ENCODE assay signal across 8 cellular contexts in genomic region chr2:237695201-237695780, GRCh38.
A peak's percentile ranks its signal among the peaks of the same experiment; 100 is the strongest.
DNase-seq lines count a peak whose midpoint lies in the region; ATAC-seq and TF ChIP-seq lines count a peak whose summit lies in the region.

No MANE protein-coding gene starts in this region.

- H3K9me3 ChIP-seq in KOPT-K1 (ENCODE audit: insufficient read depth, low read length, poor library complexity, severe bottlenecking), result no peaks in the 10 kb centered on the region
- H3K9me3 ChIP-seq in thoracic aorta, result no peaks in the 10 kb centered on the region

- peaks cover 35% of the 10 kb centered on the region for H3K36me3 Mint-ChIP-seq in activated CD8-positive, alpha-beta T cell treated with anti-CD3 and anti-CD28 coated beads for 36 hours (ENCODE audit: low read depth)

- peaks cover 58 to 79% of the 10 kb centered on the region in 2 donors for H3K4me1 ChIP-seq in thoracic aorta (ENCODE audit: control insufficient read depth in 1 of 2, low read depth in 2 of 2)

- H3K4me3 Mint-ChIP-seq in activated CD8-positive, alpha-beta T cell treated with anti-CD3 and anti-CD28 coated beads for 36 hours, result peak overlapping the region; percentile 98

- H3K9me3 Mint-ChIP-seq in activated CD8-positive, alpha-beta T cell treated with anti-CD3 and anti-CD28 coated beads for 36 hours, result no peaks in the 10 kb centered on the region

- H3K27me3 ChIP-seq in thoracic aorta (replicated peaks; ENCODE audit: insufficient read depth), result no peaks in the 10 kb centered on the region

- H3K4me3 ChIP-seq in thoracic aorta, result peak overlapping the region; percentile 84

- no peak for TF ChIP-seq CTCF in activated CD8-positive, alpha-beta T cell treated with anti-CD3 and anti-CD28 coated beads for 36 hours (IDR thresholded peaks at IDR 0.05)
- TF ChIP-seq CTCF in thoracic aorta (IDR thresholded peaks at IDR 0.05), result no peak

- DNase-seq in EH (ENCODE audit: low read depth) (peak; percentile 98), hepatic stellate cell (ENCODE audit: low spot score) (peak; percentile 85), thoracic aorta (ENCODE audit: low spot score) (no peak), sciatic nerve (ENCODE audit: low spot score) (no peak)
- peak; percentile 50 for DNase-seq in activated CD8-positive, alpha-beta T cell treated with anti-CD3 and anti-CD28 coated beads for 36 hours

- peaks cover 53% of the 10 kb centered on the region for H3K4me1 Mint-ChIP-seq in activated CD8-positive, alpha-beta T cell treated with anti-CD3 and anti-CD28 coated beads for 36 hours (ENCODE audit: low read depth)

- POLR2A ChIA-PET in activated CD8-positive, alpha-beta T cell treated with anti-CD3 and anti-CD28 coated beads for 36 hours (lab: Charles Lee), result interaction anchor here (0.9 to 9.6 kb wide), 2 partner anchors 21 to 264 kb away, joined by 3 to 154 read pairs; no protein-coding TSS in a partner anchor

- H3K27ac ChIP-seq in KOPT-K1 (ENCODE audit: low read depth, low read length, poor library complexity, severe bottlenecking) (peak overlapping the region; percentile 99), thoracic aorta (peak overlapping the region; percentile 97 to 99)

- peak; percentile 13 for ATAC-seq in activated CD8-positive, alpha-beta T cell treated with anti-CD3 and anti-CD28 coated beads for 36 hours
- ATAC-seq in thoracic aorta (ENCODE audit: insufficient number of reproducible peaks, low FRiP score, low read depth), result peak; percentile 64
- no peak for ATAC-seq in activated CD4-positive, CD25-positive, alpha-beta regulatory T cell treated with anti-CD3 and anti-CD28 coated beads, Interleukin-2, amount 50 U/mL, for 24 hours
- no peak for ATAC-seq in GM21619 (IDR thresholded peaks at IDR 0.05; ENCODE audit: unreplicated experiment)
- no peak for ATAC-seq in sciatic nerve

- CTCF ChIA-PET in activated CD8-positive, alpha-beta T cell treated with anti-CD3 and anti-CD28 coated beads for 36 hours (lab: Charles Lee), result interaction anchor here (1.0 to 9.8 kb wide), 4 partner anchors 20 to 114 kb away, joined by 3 to 142 read pairs (median 6); no protein-coding TSS in a partner anchor

- intact Hi-C loops in activated CD8-positive, alpha-beta T cell treated with anti-CD3 and anti-CD28 coated beads for 36 hours (cut with micrococcal nuclease), result loop anchor here (2.0 to 10.0 kb wide), 2 partner anchors 22 to 260 kb away; no protein-coding TSS in a partner anchor
- intact Hi-C loops in sciatic nerve (cut with DNase I), result no loop called here

- no peaks in the 10 kb centered on the region for H3K27me3 Mint-ChIP-seq in activated CD8-positive, alpha-beta T cell treated with anti-CD3 and anti-CD28 coated beads for 36 hours

- H3K36me3 ChIP-seq in KOPT-K1 (ENCODE audit: insufficient read depth, low read length), result no peaks in the 10 kb centered on the region
- no peaks in the 10 kb centered on the region for H3K36me3 ChIP-seq in thoracic aorta

- H3K27ac Mint-ChIP-seq in activated CD8-positive, alpha-beta T cell treated with anti-CD3 and anti-CD28 coated beads for 36 hours, result peak overlapping the region; percentile 93

Comparison
In these comparisons a context has a peak if more than half of its experiments do, and no peak if none do; other contexts are left out.
1. DNase-seq: peak in EH (single experiment), activated CD8-positive, alpha-beta T cell treated with anti-CD3 and anti-CD28 coated beads for 36 hours (single experiment) and hepatic stellate cell (single experiment); none in thoracic aorta (single experiment) and sciatic nerve (single experiment).
2. ATAC-seq: peak in activated CD8-positive, alpha-beta T cell treated with anti-CD3 and anti-CD28 coated beads for 36 hours (single experiment) and thoracic aorta (single experiment); none in activated CD4-positive, CD25-positive, alpha-beta regulatory T cell treated with anti-CD3 and anti-CD28 coated beads, Interleukin-2, amount 50 U/mL, for 24 hours (0 of 2), GM21619 (single experiment) and sciatic nerve (single experiment).